1 cellular context compared by ENCODE assay signal in the genomic region with DNA sequence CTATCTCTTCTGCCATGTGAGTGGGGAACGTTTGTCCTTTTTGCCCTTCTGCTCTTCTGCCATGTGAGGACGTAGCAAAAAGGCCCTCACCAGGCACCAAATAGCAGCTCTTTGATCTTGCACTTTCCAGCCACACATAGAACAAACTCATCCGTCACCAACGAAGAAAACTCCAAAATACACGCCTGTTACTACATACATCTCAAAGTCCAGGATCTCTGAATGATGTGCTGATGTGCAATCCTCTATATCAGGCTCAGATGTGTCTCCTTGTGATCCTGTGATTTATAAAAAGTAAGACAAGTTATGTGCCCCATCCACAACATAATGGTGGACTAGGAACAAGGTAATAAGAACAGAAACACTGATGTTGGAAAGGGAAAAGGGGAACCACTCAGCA.
TF ChIP-seq lines count a peak whose summit lies in the region.

No MANE protein-coding gene starts in this region.

TF ChIP-seq in HepG2, 621 proteins besides CTCF, POLR2A, EP300 and RAD21 (continued from another document):
- TF ChIP-seq, protein P1, sequence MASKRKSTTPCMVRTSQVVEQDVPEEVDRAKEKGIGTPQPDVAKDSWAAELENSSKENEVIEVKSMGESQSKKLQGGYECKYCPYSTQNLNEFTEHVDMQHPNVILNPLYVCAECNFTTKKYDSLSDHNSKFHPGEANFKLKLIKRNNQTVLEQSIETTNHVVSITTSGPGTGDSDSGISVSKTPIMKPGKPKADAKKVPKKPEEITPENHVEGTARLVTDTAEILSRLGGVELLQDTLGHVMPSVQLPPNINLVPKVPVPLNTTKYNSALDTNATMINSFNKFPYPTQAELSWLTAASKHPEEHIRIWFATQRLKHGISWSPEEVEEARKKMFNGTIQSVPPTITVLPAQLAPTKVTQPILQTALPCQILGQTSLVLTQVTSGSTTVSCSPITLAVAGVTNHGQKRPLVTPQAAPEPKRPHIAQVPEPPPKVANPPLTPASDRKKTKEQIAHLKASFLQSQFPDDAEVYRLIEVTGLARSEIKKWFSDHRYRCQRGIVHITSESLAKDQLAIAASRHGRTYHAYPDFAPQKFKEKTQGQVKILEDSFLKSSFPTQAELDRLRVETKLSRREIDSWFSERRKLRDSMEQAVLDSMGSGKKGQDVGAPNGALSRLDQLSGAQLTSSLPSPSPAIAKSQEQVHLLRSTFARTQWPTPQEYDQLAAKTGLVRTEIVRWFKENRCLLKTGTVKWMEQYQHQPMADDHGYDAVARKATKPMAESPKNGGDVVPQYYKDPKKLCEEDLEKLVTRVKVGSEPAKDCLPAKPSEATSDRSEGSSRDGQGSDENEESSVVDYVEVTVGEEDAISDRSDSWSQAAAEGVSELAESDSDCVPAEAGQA (IDR thresholded peaks at IDR 0.05; ENCODE audit: low read depth) = no peak
- TF ChIP-seq, protein P1 (CRISPR knock-in tag; IDR thresholded peaks at IDR 0.05; ENCODE audit: borderline replicate concordance) = no peak
TF ChIP-seq in HepG2: peak in this region for 2.
